8 cellular contexts compared by ENCODE assay signal in the genomic region with DNA sequence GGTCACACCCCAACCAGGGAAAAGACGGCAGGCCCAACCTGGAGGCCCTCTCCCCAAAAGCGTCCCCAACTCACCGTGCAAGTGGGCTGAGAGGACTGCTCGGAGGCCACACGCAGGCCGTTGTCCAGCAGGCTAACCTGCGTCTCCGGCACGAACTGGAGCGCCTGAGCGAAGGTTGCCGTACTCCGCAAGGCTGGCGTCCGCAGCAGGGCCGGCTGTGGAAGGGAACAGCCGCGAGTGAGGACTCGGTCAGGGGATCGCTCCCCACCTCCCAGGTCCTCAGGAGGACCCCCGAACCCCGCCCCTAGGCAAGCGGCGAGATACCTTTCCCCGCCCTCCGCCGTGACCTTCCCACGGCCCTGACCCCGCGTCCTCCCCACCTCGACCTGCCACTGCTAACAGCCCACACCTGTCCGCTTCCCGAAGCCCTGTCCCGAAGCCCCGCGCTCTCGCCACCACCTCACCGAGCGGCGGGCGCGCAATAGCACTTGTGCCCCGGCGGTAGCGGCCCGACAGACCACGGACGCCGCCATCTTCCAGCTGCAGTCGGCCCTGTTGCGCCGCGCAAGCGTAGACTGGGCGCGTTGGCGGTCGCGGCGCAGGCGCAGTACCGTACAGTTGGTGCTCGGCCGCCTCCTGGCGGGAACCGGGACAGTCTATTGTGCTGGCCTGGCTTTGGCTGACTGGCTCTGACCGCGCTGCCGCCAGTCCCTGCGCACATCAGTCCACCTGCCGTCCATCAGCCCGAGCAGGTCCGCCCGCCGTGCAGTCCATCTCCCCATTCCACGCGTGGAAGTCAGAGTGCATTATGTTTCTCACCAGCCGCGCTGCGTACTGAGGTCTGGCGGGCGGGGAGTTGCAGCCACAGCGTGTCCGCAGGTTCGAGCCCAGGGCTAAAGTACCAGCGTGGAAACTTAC.
A peak's percentile ranks its signal among the peaks of the same experiment; 100 is the strongest.
DNase-seq lines count a peak whose midpoint lies in the region; ATAC-seq lines count a peak whose summit lies in the region.

A gene (minus strand): TSS at position 559 of the 918 bp plus-strand sequence. CDS start 26 bp downstream, at position 533.

- DNase-seq in AG20443 (ENCODE audit: low spot score): peak; percentile 99
- DNase-seq in NCI-H446 (lab: John Stamatoyannopoulos, UW): peak; percentile 53 to 85
- peak; percentile 91 for DNase-seq in cerebellar cortex (ENCODE audit: low spot score)
- peak; percentile 97 for DNase-seq in islet precursor cell
- DNase-seq in stimulated activated CD4-positive, alpha-beta T cell treated with anti-CD3 and anti-CD28 coated beads, Interleukin-12 subunit alpha, Interleukin-12 subunit beta, amount 100 ng/mL, for 48 hours (ENCODE audit: low read depth in 2 of 3, low spot score in 1 of 3): peak; percentile 79 to 89 (median 86)

- ATAC-seq in GM19023 (IDR thresholded peaks at IDR 0.05; ENCODE audit: unreplicated experiment): peak; percentile 94
- ATAC-seq in HG03280 (IDR thresholded peaks at IDR 0.05; ENCODE audit: unreplicated experiment): peak; percentile 96
- ATAC-seq in activated CD4-positive, CD25-positive, alpha-beta regulatory T cell treated with anti-CD3 and anti-CD28 coated beads, Interleukin-2, amount 50 U/mL, for 24 hours: peak; percentile 96 to 98

Comparison
In these comparisons a context has a peak if more than half of its experiments do, and no peak if none do; other contexts are left out.
1. Peak in every context shown above with its lines: DNase-seq and ATAC-seq.